ENCODE assay signal across 18 cellular contexts in genomic region chr11:134562176-134562575, GRCh38.
"Had no signal": no experiment of that assay in that cellular context is flagged by ENCODE, and none has a peak within 500 bp of the region (broad histone marks: within the 10 kb centered on the region; RNA-seq: fewer than 3 reads in every experiment).

No MANE protein-coding gene starts in this region.

- H3K9me3 Mint-ChIP-seq: activated naive CD8-positive, alpha-beta T cell treated with anti-CD3 and anti-CD28 coated beads for 36 hours; activated T-cell treated with anti-CD3 and anti-CD28 coated beads, Interleukin-2, amount 50 U/mL, for 4 hours; neural crest cell; T-cell had no signal

- H3K27me3 ChIP-seq: breast epithelium, thyroid gland had no signal

- FAIRE-seq: endothelial cell of umbilical vein, islet of Langerhans, pancreas, small intestine had no signal

- DNase-seq: activated CD4-positive, alpha-beta T cell treated with anti-CD3 and anti-CD28 coated beads for 36 hours; activated gamma-delta T cell treated with Interleukin-2 at 50 U/mL for 16 hours; activated naive CD8-positive, alpha-beta T cell treated with anti-CD3 and anti-CD28 coated beads for 36 hours; activated T-cell treated with anti-CD3 and anti-CD28 coated beads, Interleukin-2, amount 50 U/mL, for 4 hours; foreskin melanocyte; left ventricle myocardium inferior; mesendoderm; pancreas; small intestine; stomach; T-cell; T1000; thyroid gland had no signal

- ATAC-seq: activated CD4-positive, alpha-beta T cell treated with anti-CD3 and anti-CD28 coated beads for 36 hours; activated T-cell treated with anti-CD3 and anti-CD28 coated beads, Interleukin-2, amount 50 U/mL, for 4 hours; heart left ventricle; pancreas; T-cell had no signal

- H3K36me3 Mint-ChIP-seq: activated naive CD8-positive, alpha-beta T cell treated with anti-CD3 and anti-CD28 coated beads for 36 hours; T-cell had no signal

- H3K27ac ChIP-seq: breast epithelium, heart left ventricle, left ventricle myocardium inferior, pancreas, stomach, thyroid gland had no signal

- H3K9me3 ChIP-seq: breast epithelium, heart left ventricle, left ventricle myocardium inferior, pancreas, stomach, thyroid gland had no signal

- H3K4me3 ChIP-seq: breast epithelium, heart left ventricle, left ventricle myocardium inferior, pancreas, stomach, thyroid gland had no signal

- H3K4me1 Mint-ChIP-seq: activated CD4-positive, alpha-beta T cell treated with anti-CD3 and anti-CD28 coated beads for 36 hours; activated naive CD8-positive, alpha-beta T cell treated with anti-CD3 and anti-CD28 coated beads for 36 hours; neural crest cell; T-cell had no signal

- H3K27ac Mint-ChIP-seq: activated CD4-positive, alpha-beta T cell treated with anti-CD3 and anti-CD28 coated beads for 36 hours; activated naive CD8-positive, alpha-beta T cell treated with anti-CD3 and anti-CD28 coated beads for 36 hours; T-cell had no signal

- H3K4me3 Mint-ChIP-seq: activated CD4-positive, alpha-beta T cell treated with anti-CD3 and anti-CD28 coated beads for 36 hours; activated naive CD8-positive, alpha-beta T cell treated with anti-CD3 and anti-CD28 coated beads for 36 hours; activated T-cell treated with anti-CD3 and anti-CD28 coated beads, Interleukin-2, amount 50 U/mL, for 4 hours; neural crest cell; T-cell had no signal

- H3K4me1 ChIP-seq: breast epithelium, heart left ventricle, left ventricle myocardium inferior, pancreas, stomach, thyroid gland had no signal

- H3K36me3 ChIP-seq: breast epithelium, heart left ventricle, left ventricle myocardium inferior, pancreas, stomach, thyroid gland had no signal
